ENCODE assay signal across 14 cellular contexts in the genomic region with DNA sequence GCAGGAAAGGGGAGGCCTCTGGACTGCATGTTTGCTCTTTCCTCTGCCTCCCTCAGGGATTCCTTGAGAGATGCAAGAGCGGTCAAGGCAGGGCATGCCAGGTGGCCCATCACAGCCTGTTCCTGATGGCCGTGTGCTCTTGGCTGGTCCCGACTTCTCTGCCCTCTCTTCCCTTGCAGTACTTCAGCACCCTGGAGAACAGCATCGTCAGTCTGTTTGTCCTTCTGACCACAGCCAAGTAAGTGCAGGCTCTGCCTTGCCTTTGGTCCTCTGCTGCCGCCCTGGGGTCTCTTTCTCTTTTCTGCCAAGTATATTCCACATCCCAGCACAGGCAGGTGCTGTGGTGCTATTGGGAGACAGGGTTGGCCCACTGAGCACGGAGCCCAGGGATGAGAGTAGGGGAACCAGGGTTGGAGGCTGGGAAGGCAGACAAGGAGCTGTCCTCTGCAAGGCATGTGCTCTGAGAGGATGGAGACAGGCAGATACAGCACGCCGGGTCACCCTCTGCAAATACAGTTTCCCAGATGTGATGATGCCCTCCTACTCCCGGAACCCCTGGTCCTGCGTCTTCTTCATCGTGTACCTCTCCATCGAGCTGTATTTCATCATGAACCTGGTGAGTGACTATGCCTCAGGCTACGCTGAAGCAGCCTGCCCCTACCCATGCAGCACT. TPM values are rescaled to one million over a fixed set of nuclear protein-coding genes. Genes with fewer than 3 reads are reported as not detected.
A peak's percentile ranks its signal among the peaks of the same experiment; 100 is the strongest.
DNase-seq lines count a peak whose midpoint lies in the region; ATAC-seq and TF ChIP-seq lines count a peak whose summit lies in the region.
"Had no signal": no experiment of that assay in that cellular context is flagged by ENCODE, and none has a peak within 500 bp of the region (broad histone marks: within the 10 kb centered on the region; RNA-seq: fewer than 3 reads in every experiment).

No MANE protein-coding gene starts in this region.

- no peaks in the 10 kb centered on the region for H3K9me3 ChIP-seq in skeletal muscle tissue (ENCODE audit: control insufficient read depth in 3 of 3, low read length in 3 of 3)

- H3K4me1 ChIP-seq in skeletal muscle tissue (ENCODE audit: control insufficient read depth in 3 of 3, insufficient read depth in 3 of 3, low read length in 3 of 3), result peaks cover 22 to 28% (median 24%) of the 10 kb centered on the region in 3 donors

- peak overlapping the region in 1 of 3 donors; percentile 40 for H3K9ac ChIP-seq in skeletal muscle tissue (ENCODE audit: low read depth in 1 of 3, low read length in 3 of 3)

- H3K27ac ChIP-seq in skeletal muscle tissue (ENCODE audit: low read depth, low read length), result peak overlapping the region; percentile 83

- H3K36me3 ChIP-seq in skeletal muscle tissue (ENCODE audit: control insufficient read depth in 3 of 3, insufficient read depth in 3 of 3, low read length in 3 of 3), result peaks cover 64 to 68% (median 65%) of the 10 kb centered on the region in 3 donors

- no peak for ATAC-seq in HG03342 (IDR thresholded peaks at IDR 0.05; ENCODE audit: unreplicated experiment)

- DNase-seq in EH (ENCODE audit: low read depth) (peak; percentile 13), amniotic epithelial cell (ENCODE audit: low read depth) (peak; percentile 43), fibroblast of pulmonary artery (ENCODE audit: low read depth) (peak; percentile 36), medulla oblongata (ENCODE audit: extremely low spot score) (no peak), NCI-H446 (lab: John Stamatoyannopoulos, UW) (no peak), NCI-H1930 (lab: John Stamatoyannopoulos, UW) (no peak)
- DNase-seq: activated B cell treated with CpG ODN at 0.5 μM for 24 hours; activated CD8-positive, alpha-beta memory T cell treated with anti-CD3 and anti-CD28 coated beads, Interleukin-2, amount 50 U/mL, for 48 hours; GDM1; midbrain; NCI-H226; stimulated activated CD4-positive, alpha-beta T cell treated with anti-CD3 and anti-CD28 coated beads, Interleukin-1b, Interleukin-23, amount 100 ng/mL, for 48 hours had no signal

- H3K4me3 ChIP-seq in fibroblast of pulmonary artery (replicated peaks; ENCODE audit: low read depth, low read length) (no peak overlapping the region), skeletal muscle tissue (ENCODE audit: low read length in 3 of 3) (no peak overlapping the region)

- no peaks in the 10 kb centered on the region for H3K27me3 ChIP-seq in skeletal muscle tissue (ENCODE audit: control insufficient read depth in 3 of 3, insufficient read depth in 3 of 3, low read length in 3 of 3)

- TF ChIP-seq CTCF in fibroblast of pulmonary artery (IDR thresholded peaks at IDR 0.05; ENCODE audit: low read length, missing control alignments), result no peak

RNA-seq across cellular contexts. Expression of a gene that starts 51.9 kb away (rescaled TPM):
- total RNA-seq in skeletal muscle tissue, result 11.0 TPM

Comparison
In these comparisons a context has a peak if more than half of its experiments do, and no peak if none do; other contexts are left out.
1. DNase-seq: peak in EH (single experiment), amniotic epithelial cell (single experiment) and fibroblast of pulmonary artery (single experiment); none in medulla oblongata (single experiment), NCI-H446 (0 of 2) and NCI-H1930 (0 of 2).